Comparison of ENCODE assay signal across 1 cellular context in the genomic region with DNA sequence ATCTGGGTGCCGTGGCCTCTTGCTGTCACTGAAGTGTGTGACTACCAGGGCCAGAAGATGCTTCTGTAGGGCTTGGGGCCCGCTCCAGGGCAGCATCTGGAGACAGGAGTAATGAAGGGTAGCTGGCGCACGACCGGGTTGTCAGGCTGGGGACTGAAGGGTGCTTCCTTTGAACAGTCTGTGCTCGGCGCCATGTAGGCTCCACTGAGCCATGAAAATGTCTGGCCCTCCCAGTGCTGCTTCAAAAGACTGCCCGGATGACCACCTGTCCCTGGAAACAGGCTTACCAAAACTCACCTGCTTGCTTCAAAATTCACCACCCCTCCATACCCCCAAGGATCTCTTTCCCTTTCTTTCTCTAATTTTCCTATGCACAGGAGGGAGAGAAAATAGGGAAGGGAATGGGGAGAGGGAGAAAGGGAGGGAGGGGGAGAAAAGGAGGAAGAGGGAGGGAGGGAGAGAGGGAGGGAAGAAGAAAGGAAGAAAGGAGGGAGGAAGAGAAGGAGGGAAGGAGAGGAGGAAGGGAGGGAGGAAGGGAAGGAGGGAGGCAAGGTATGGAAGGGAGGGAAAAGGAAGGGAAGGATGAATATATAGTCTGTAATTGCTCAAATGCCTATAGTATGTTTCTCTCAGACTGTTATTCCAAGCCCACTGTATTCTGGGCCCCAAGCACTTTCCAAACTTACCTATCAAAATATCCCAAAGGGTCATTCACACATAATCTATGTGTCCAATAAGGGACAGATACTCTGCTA.
A peak's percentile ranks its signal among the peaks of the same experiment; 100 is the strongest.
TF ChIP-seq lines count a peak whose summit lies in the region.

No MANE protein-coding gene starts in this region.

TF ChIP-seq in K562, 482 proteins besides CTCF, POLR2A, EP300 and RAD21:
- TF ChIP-seq ZNF384 (IDR thresholded peaks at IDR 0.05; ENCODE audit: low read depth, low read length) (no peak), PCBP2 (IDR thresholded peaks at IDR 0.05; ENCODE audit: low read depth, low read length, poor library complexity, severe bottlenecking) (peak; percentile 17), U2AF2 (optimal IDR thresholded peaks at IDR 0.05; ENCODE audit: low read depth, low read length) (no peak)
